ENCODE assay signal across 9 cellular contexts in genomic region chr2:138814123-138814883, GRCh38. TPM values are rescaled to one million over a fixed set of nuclear protein-coding genes. Genes with fewer than 3 reads are reported as not detected.
DNase-seq lines count a peak whose midpoint lies in the region; ATAC-seq and TF ChIP-seq lines count a peak whose summit lies in the region.
"Had no signal": no experiment of that assay in that cellular context is flagged by ENCODE, and none has a peak within 500 bp of the region (broad histone marks: within the 10 kb centered on the region; RNA-seq: fewer than 3 reads in every experiment).

No MANE protein-coding gene starts in this region.

- WGBS in esophagus squamous epithelium, 2 donors: 37 to 56% methylated on average over 4 of the region's 4 CpGs

- TF ChIP-seq CTCF in foreskin fibroblast (IDR thresholded peaks at IDR 0.05; ENCODE audit: low read depth, low read length) (peak; percentile 10), mesothelial cell of epicardium (IDR thresholded peaks at IDR 0.05; ENCODE audit: unreplicated experiment) (no peak), esophagus squamous epithelium (IDR thresholded peaks at IDR 0.05) (no peak), mucosa of descending colon (IDR thresholded peaks at IDR 0.05) (no peak)

- H3K4me3 ChIP-seq in foreskin fibroblast (ENCODE audit: low read depth in 1 of 2, low read length in 2 of 2) (no peak overlapping the region), esophagus squamous epithelium (no peak overlapping the region), mucosa of descending colon (no peak overlapping the region)
- H3K4me3 ChIP-seq: upper lobe of left lung had no signal

- H3K4me1 Mint-ChIP-seq in mesothelial cell of epicardium: peaks cover 2% of the 10 kb centered on the region

- no peak overlapping the region for H3K4me3 Mint-ChIP-seq in mesothelial cell of epicardium

- no peaks in the 10 kb centered on the region for H3K27me3 Mint-ChIP-seq in mesothelial cell of epicardium (ENCODE audit: low read depth)

- H3K27me3 ChIP-seq in esophagus squamous epithelium: peaks cover 0 to 9% (median 0%) of the 10 kb centered on the region in 4 donors
- H3K27me3 ChIP-seq: upper lobe of left lung had no signal

- H3K27ac Mint-ChIP-seq in mesothelial cell of epicardium: no peak overlapping the region

- H3K9me3 ChIP-seq in esophagus squamous epithelium: no peaks in the 10 kb centered on the region
- H3K9me3 ChIP-seq in mucosa of descending colon: no peaks in the 10 kb centered on the region
- H3K9me3 ChIP-seq: upper lobe of left lung had no signal

- no peak overlapping the region for H3K27ac ChIP-seq in esophagus squamous epithelium
- H3K27ac ChIP-seq: upper lobe of left lung had no signal

- no peaks in the 10 kb centered on the region for H3K4me1 ChIP-seq in esophagus squamous epithelium
- H3K4me1 ChIP-seq in mucosa of descending colon (ENCODE audit: low read depth): no peaks in the 10 kb centered on the region
- H3K4me1 ChIP-seq: upper lobe of left lung had no signal

- ATAC-seq in HG03342 (IDR thresholded peaks at IDR 0.05; ENCODE audit: unreplicated experiment) (peak; percentile 76), mucosa of descending colon (no peak)

- TF ChIP-seq POLR2A in esophagus squamous epithelium (IDR thresholded peaks at IDR 0.05): no peak

- DNase-seq in ELF-1 (ENCODE audit: low read depth, low spot score): peak; percentile 17
- DNase-seq in NOMO-1 treated with DMSO at 0.1 percent for 48 hours (lab: John Stamatoyannopoulos, UW; ENCODE audit: unreplicated experiment): peak; percentile 80
- no peak for DNase-seq in foreskin fibroblast
- no peak for DNase-seq in mesothelial cell of epicardium (ENCODE audit: low spot score in 2 of 2, unreplicated experiment in 2 of 2)
- DNase-seq in A172 (ENCODE audit: low spot score): no peak
- no peak for DNase-seq in esophagus squamous epithelium (lab: John Stamatoyannopoulos, UW)
- DNase-seq in mucosa of descending colon: no peak
- DNase-seq: upper lobe of left lung had no signal

- intact Hi-C loops in esophagus squamous epithelium (cut with DNase I): no loop called here
- intact Hi-C loops in mucosa of descending colon (cut with DNase I, micrococcal nuclease): no loop called here

- H3K36me3 Mint-ChIP-seq in mesothelial cell of epicardium: no peaks in the 10 kb centered on the region

- no peaks in the 10 kb centered on the region for H3K9me3 Mint-ChIP-seq in mesothelial cell of epicardium

- H3K36me3 ChIP-seq in esophagus squamous epithelium (no peaks in the 10 kb centered on the region), mucosa of descending colon (ENCODE audit: low read depth) (no peaks in the 10 kb centered on the region)
- H3K36me3 ChIP-seq: upper lobe of left lung had no signal

RNA-seq across cellular contexts. Expression of gene NXPH2, which starts 34.1 kb away (rescaled TPM):
- total RNA-seq in mesothelial cell of epicardium (4.6 to 6.1 TPM (median 4.8 TPM) in 3 replicates), esophagus squamous epithelium (not detected), mucosa of descending colon (under 1 TPM in 1 of 3 donors, not detected in 2; 0.38 TPM)
- 34.5 and 42.2 TPM in 2 replicates for total RNA-seq in A172 (2014; rRNA removed; shearing (Covaris generic))
- total RNA-seq: upper lobe of left lung had no signal

Comparison
In these comparisons a context has a peak if more than half of its experiments do, and no peak if none do; other contexts are left out.
1. DNase-seq: peak in ELF-1 (single experiment) and NOMO-1 treated with DMSO at 0.1 percent for 48 hours (single experiment); none in foreskin fibroblast (0 of 2), mesothelial cell of epicardium (0 of 2), A172 (single experiment), esophagus squamous epithelium (single experiment) and mucosa of descending colon (0 of 3).